ENCODE assay signal across 1 cellular context in genomic region chr14:40122978-40123648, GRCh38.
TF ChIP-seq lines count a peak whose summit lies in the region.

No MANE protein-coding gene starts in this region.

TF ChIP-seq in H1, 55 proteins besides CTCF, POLR2A, EP300 and RAD21 (continued from another document):
- TF ChIP-seq POU5F1 (IDR thresholded peaks at IDR 0.05; ENCODE audit: low read depth, low read length): no peak
